Comparison of ENCODE assay signal across 9 cellular contexts in genomic region chr1:152596986-152597385, GRCh38. TPM values are rescaled to one million over a fixed set of nuclear protein-coding genes. Genes with fewer than 3 reads are reported as not detected.
"Had no signal": no experiment of that assay in that cellular context is flagged by ENCODE, and none has a peak within 500 bp of the region (broad histone marks: within the 10 kb centered on the region; RNA-seq: fewer than 3 reads in every experiment).

No MANE protein-coding gene starts in this region.

- FAIRE-seq: G401.6, GM12878, GM12891, GM12892, GM18507, GM19239 had no signal

- H3K4me3 ChIP-seq: GM12878 had no signal

- ATAC-seq: GM12878 had no signal

- DNase-seq: GDM1, GF-D8 had no signal

RNA-seq across cellular contexts. Expression of gene LCE3C, which starts 3.0 kb away (rescaled TPM):
- total RNA-seq: G401, GM12878 had no signal
- polyA plus RNA-seq: GM12878 had no signal

RNA-seq across cellular contexts. Expression of gene LCE3B, which starts 16.6 kb away (rescaled TPM):
- total RNA-seq: G401, GM12878 had no signal
- polyA plus RNA-seq: GM12878 had no signal

RNA-seq across cellular contexts. Expression of gene LCE3D, which starts 16.7 kb away (rescaled TPM):
- total RNA-seq: G401, GM12878 had no signal

RNA-seq across cellular contexts. Expression of gene LCE3A, which starts 25.9 kb away (rescaled TPM):
- total RNA-seq: G401, GM12878 had no signal
- polyA plus RNA-seq: GM12878 had no signal

RNA-seq across cellular contexts. Expression of gene LCE3E, which starts 30.4 kb away (rescaled TPM):
- total RNA-seq: G401, GM12878 had no signal
- polyA plus RNA-seq: GM12878 had no signal
